ENCODE assay signal across 10 cellular contexts in the genomic region with DNA sequence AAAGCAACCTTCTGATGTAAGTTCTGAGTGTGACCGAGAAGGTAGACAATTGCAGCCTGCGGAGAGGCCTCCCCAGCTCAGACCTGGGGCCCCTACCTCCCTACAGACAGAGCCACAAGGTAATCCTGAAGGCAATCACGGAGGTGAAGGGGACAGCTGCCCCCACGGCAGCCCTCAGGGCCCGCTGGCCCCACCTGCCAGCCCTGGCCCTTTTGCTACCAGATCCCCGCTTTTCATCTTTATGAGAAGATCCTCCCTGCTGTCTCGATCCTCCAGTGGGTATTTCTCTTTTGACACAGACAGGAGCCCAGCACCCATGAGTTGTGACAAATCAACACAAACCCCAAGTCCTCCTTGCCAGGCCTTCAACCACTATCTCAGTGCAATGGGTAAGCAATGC. TPM values are rescaled to one million over a fixed set of nuclear protein-coding genes. Genes with fewer than 3 reads are reported as not detected.
A peak's percentile ranks its signal among the peaks of the same experiment; 100 is the strongest.
DNase-seq lines count a peak whose midpoint lies in the region; ATAC-seq, FAIRE-seq and TF ChIP-seq lines count a peak whose summit lies in the region.
"Had no signal": no experiment of that assay in that cellular context is flagged by ENCODE, and none has a peak within 500 bp of the region (broad histone marks: within the 10 kb centered on the region; RNA-seq: fewer than 3 reads in every experiment).

No MANE protein-coding gene starts in this region.

- peak overlapping the region; percentile 21 for H3K27ac Mint-ChIP-seq in T-helper 1 cell treated with Interleukin-12 subunit alpha and Interleukin-12 subunit beta and Interleukin-4 antibody, amounts not matched to agents 30 μg/mL and 1 μg/mL, for 36 hours
- peak overlapping the region; percentile 88 for H3K27ac Mint-ChIP-seq in progenitor cell of endocrine pancreas

- peaks cover 46% of the 10 kb centered on the region for H3K4me1 Mint-ChIP-seq in T-helper 1 cell treated with Interleukin-12 subunit alpha and Interleukin-12 subunit beta and Interleukin-4 antibody, amounts not matched to agents 30 μg/mL and 1 μg/mL, for 36 hours (ENCODE audit: low read depth)
- H3K4me1 Mint-ChIP-seq in progenitor cell of endocrine pancreas (ENCODE audit: low read depth): peaks cover 26% of the 10 kb centered on the region

- intact Hi-C loops in dorsolateral prefrontal cortex (cut with DNase I): loop anchor here (2.0 to 5.0 kb wide), 3 partner anchors 39 to 311 kb away; no protein-coding TSS in a partner anchor

- no peaks in the 10 kb centered on the region for H3K9me3 Mint-ChIP-seq in T-helper 1 cell treated with Interleukin-12 subunit alpha and Interleukin-12 subunit beta and Interleukin-4 antibody, amounts not matched to agents 30 μg/mL and 1 μg/mL, for 36 hours
- no peaks in the 10 kb centered on the region for H3K9me3 Mint-ChIP-seq in progenitor cell of endocrine pancreas (ENCODE audit: low read depth)

- no peaks in the 10 kb centered on the region for H3K9me3 ChIP-seq in NT2/D1 (ENCODE audit: insufficient read depth, low read length)

- TF ChIP-seq POLR2A in GM12892 (IDR thresholded peaks at IDR 0.05; ENCODE audit: low read depth, low read length): no peak

- ATAC-seq in GM18861 (IDR thresholded peaks at IDR 0.05; ENCODE audit: unreplicated experiment): no peak

- no peak overlapping the region for H3K27ac ChIP-seq in dorsolateral prefrontal cortex

- peaks cover 31% of the 10 kb centered on the region for H3K27me3 ChIP-seq in NT2/D1 (ENCODE audit: insufficient read depth, insufficient read length)
- H3K27me3 ChIP-seq in dorsolateral prefrontal cortex: peaks cover 0 to 19% (median 6%) of the 10 kb centered on the region in 45 donors

- peaks cover 58% of the 10 kb centered on the region for H3K36me3 Mint-ChIP-seq in T-helper 1 cell treated with Interleukin-12 subunit alpha and Interleukin-12 subunit beta and Interleukin-4 antibody, amounts not matched to agents 30 μg/mL and 1 μg/mL, for 36 hours (ENCODE audit: low read depth)
- peaks cover 26% of the 10 kb centered on the region for H3K36me3 Mint-ChIP-seq in progenitor cell of endocrine pancreas (ENCODE audit: insufficient read depth)

- FAIRE-seq in GM12892 (lab: Jason Lieb, UNC): no peak
- FAIRE-seq: islet of Langerhans had no signal

- H3K36me3 ChIP-seq in NT2/D1 (ENCODE audit: insufficient read depth, insufficient read length, low read length): peaks cover 37% of the 10 kb centered on the region

- H3K27me3 Mint-ChIP-seq in T-helper 1 cell treated with Interleukin-12 subunit alpha and Interleukin-12 subunit beta and Interleukin-4 antibody, amounts not matched to agents 30 μg/mL and 1 μg/mL, for 36 hours (ENCODE audit: low read depth): peaks cover 22% of the 10 kb centered on the region
- H3K27me3 Mint-ChIP-seq in progenitor cell of endocrine pancreas: peaks cover 13% of the 10 kb centered on the region

- TF ChIP-seq CTCF in dorsolateral prefrontal cortex (IDR thresholded peaks at IDR 0.05 in 54 of 56, conservative IDR thresholded peaks at IDR 0.05 in 2 of 56; ENCODE audit: low read depth in 1 of 56, partially characterized antibody in 56 of 56): no peak
- no peak for TF ChIP-seq CTCF in progenitor cell of endocrine pancreas (IDR thresholded peaks at IDR 0.05; ENCODE audit: unreplicated experiment)

- no peak for DNase-seq in T-helper 1 cell
- no peak for DNase-seq in NT2/D1 (ENCODE audit: low read depth, low spot score)
- DNase-seq in dorsolateral prefrontal cortex: no peak
- DNase-seq in progenitor cell of endocrine pancreas (ENCODE audit: low spot score, unreplicated experiment): no peak
- no peak for DNase-seq in stimulated activated CD8-positive, alpha-beta memory T cell treated with anti-CD3 and anti-CD28 coated beads, Interleukin-4, amount 100 ng/mL, for 48 hours
- no peak for DNase-seq in GM12892 (ENCODE audit: insufficient read length)
- DNase-seq: GF-D8 had no signal

- peak overlapping the region; percentile 7 for H3K9ac ChIP-seq in NT2/D1 (ENCODE audit: insufficient read length, low read depth)

- H3K4me3 ChIP-seq in NT2/D1 (ENCODE audit: insufficient read length, low read depth) (no peak overlapping the region), dorsolateral prefrontal cortex (peak overlapping the region in 30 of 59 donors; percentile 57 to 92 (median 84))

- H3K4me1 ChIP-seq in NT2/D1 (ENCODE audit: insufficient read depth, insufficient read length): peaks cover 4% of the 10 kb centered on the region

- H3K4me3 Mint-ChIP-seq in T-helper 1 cell treated with Interleukin-12 subunit alpha and Interleukin-12 subunit beta and Interleukin-4 antibody, amounts not matched to agents 30 μg/mL and 1 μg/mL, for 36 hours: peak overlapping the region; percentile 88
- peak overlapping the region; percentile 90 for H3K4me3 Mint-ChIP-seq in progenitor cell of endocrine pancreas (ENCODE audit: low read depth)

RNA-seq across cellular contexts. Expression of a gene that starts 3.0 kb away (rescaled TPM):
- total RNA-seq in dorsolateral prefrontal cortex (10 to 100 TPM in 28 of 120 experiments, 1 to 10 TPM in 92; 3.2 to 20.0 (median 8.1) TPM), progenitor cell of endocrine pancreas (24.2 and 27.7 TPM in 2 replicates)
- 5.5 TPM for polyA plus RNA-seq in GM12892 (2012; ENCODE audit: missing spikeins)
